ENCODE assay signal across 9 cellular contexts in genomic region chr3:63968612-63969350, GRCh38. TPM values are rescaled to one million over a fixed set of nuclear protein-coding genes. Genes with fewer than 3 reads are reported as not detected.
A peak's percentile ranks its signal among the peaks of the same experiment; 100 is the strongest.
DNase-seq lines count a peak whose midpoint lies in the region; ATAC-seq and TF ChIP-seq lines count a peak whose summit lies in the region.
"Had no signal": no experiment of that assay in that cellular context is flagged by ENCODE, and none has a peak within 500 bp of the region (broad histone marks: within the 10 kb centered on the region; RNA-seq: fewer than 3 reads in every experiment).

No MANE protein-coding gene starts in this region.

- H3K36me3 Mint-ChIP-seq in T-helper 17 cell (ENCODE audit: low read depth) (peaks cover 7% of the 10 kb centered on the region), glutamatergic neuron (ENCODE audit: unreplicated experiment) (no peaks in the 10 kb centered on the region)

- H3K27me3 Mint-ChIP-seq in T-helper 17 cell (no peaks in the 10 kb centered on the region), glutamatergic neuron (ENCODE audit: unreplicated experiment) (no peaks in the 10 kb centered on the region)

- H3K9me3 Mint-ChIP-seq in glutamatergic neuron (ENCODE audit: unreplicated experiment), result no peaks in the 10 kb centered on the region

- peak overlapping the region; percentile 98 for H3K4me3 Mint-ChIP-seq in T-helper 17 cell
- H3K4me3 Mint-ChIP-seq in glutamatergic neuron (ENCODE audit: unreplicated experiment), result no peak overlapping the region

- DNase-seq in HCEC 1CT, result peak; percentile 47
- DNase-seq in T-helper 17 cell, result no peak
- DNase-seq in left colon, result no peak
- DNase-seq in NCI-H1417 treated with DMSO at 0.1 percent for 48 hours (lab: John Stamatoyannopoulos, UW), result no peak
- no peak for DNase-seq in NCI-H1105 treated with DMSO at 0.1 percent for 48 hours (lab: John Stamatoyannopoulos, UW)
- DNase-seq in GM10266 (ENCODE audit: extremely low spot score), result no peak
- no peak for DNase-seq in glutamatergic neuron

- H3K27ac Mint-ChIP-seq in T-helper 17 cell (peak overlapping the region; percentile 99), glutamatergic neuron (ENCODE audit: unreplicated experiment) (no peak overlapping the region)

- peaks cover 67% of the 10 kb centered on the region for H3K4me1 Mint-ChIP-seq in T-helper 17 cell
- H3K4me1 Mint-ChIP-seq in glutamatergic neuron (ENCODE audit: low read depth, unreplicated experiment), result peaks cover 15% of the 10 kb centered on the region

- TF ChIP-seq CTCF in GM10266 (IDR thresholded peaks at IDR 0.05; ENCODE audit: control insufficient read depth, insufficient read depth, low read depth, missing control alignments) (no peak), glutamatergic neuron (IDR thresholded peaks at IDR 0.05; ENCODE audit: partially characterized antibody, unreplicated experiment) (no peak)

- ATAC-seq in GM18505 (IDR thresholded peaks at IDR 0.05; ENCODE audit: unreplicated experiment) (peak; percentile 13), T-helper 17 cell (no peak), left colon (peak; percentile 56)

- intact Hi-C loops in left colon (cut with DNase I, micrococcal nuclease), result no loop called here

- H3K9me3 ChIP-seq in T-helper 17 cell (ENCODE audit: control insufficient read depth, low read length, poor library complexity, severe bottlenecking), result no peaks in the 10 kb centered on the region

- no peak for TF ChIP-seq POLR2A in GM18505 (IDR thresholded peaks at IDR 0.05; ENCODE audit: borderline replicate concordance, extremely low read depth, insufficient read depth, insufficient read length)

RNA-seq across cellular contexts. Expression of gene PSMD6, which starts 54.5 kb away (rescaled TPM):
- 10 to 100 TPM; 91.3 to 97.3 TPM for total RNA-seq in T-helper 17 cell
- 10 to 100 TPM; 49.4 to 51.4 TPM for total RNA-seq in left colon
- total RNA-seq in glutamatergic neuron (ENCODE audit: unreplicated experiment), result 78.6 TPM

RNA-seq across cellular contexts. Expression of gene SCAANT1, which starts 56.6 kb away (rescaled TPM):
- total RNA-seq in T-helper 17 cell, result 1 to 10 TPM in 1 of 2 donors, not detected in 1; 1.7 TPM
- not detected for total RNA-seq in left colon
- total RNA-seq in glutamatergic neuron (ENCODE audit: unreplicated experiment), result not detected
- total RNA-seq: pulmonary artery endothelial cell had no signal
